ENCODE assay signal across 12 cellular contexts in the genomic region with DNA sequence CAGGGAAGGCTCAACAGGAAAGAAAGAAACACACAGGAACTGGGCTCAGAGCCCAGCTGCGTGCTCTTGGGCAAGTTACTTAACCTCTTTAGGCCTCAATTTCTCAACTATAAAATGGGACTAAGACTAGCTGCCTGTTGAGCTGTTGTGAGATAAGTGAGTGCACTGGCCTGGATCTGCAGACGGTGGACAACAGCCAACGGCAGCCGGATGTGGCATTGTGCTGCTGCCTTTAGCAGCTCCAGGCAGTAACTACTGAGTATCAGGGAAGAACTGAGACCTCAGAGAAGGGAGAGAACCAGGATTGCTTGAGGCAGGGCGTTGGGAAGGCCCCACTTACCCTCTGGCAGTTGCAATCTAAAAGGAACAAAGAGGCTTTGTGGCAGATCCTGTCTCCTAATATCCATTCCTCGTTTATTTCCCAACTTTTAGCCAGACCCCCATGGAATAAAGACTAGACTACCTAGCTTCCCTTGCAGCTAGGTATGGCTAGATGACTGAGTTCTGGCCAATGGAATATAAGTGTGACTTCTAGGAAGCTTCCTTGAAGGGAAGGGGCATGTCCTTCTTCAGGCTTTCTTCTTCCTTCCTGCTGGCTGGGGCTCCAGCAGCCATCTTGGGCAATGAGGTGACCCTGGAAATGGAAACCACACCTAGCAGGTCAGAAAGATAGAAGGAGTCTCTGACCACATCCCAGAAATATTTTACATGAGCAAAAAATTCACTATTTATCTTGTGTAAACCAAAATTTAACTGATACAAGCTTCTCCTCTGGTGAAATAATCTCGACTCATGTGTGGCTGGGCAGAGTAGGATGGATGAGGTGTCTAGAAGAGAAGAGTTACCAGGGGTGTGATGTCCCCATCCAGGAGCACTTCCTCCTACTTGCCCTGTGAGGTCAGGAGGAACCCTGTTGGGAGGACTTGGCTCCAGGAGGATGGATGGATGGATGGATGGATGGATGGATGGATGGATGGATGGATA.
A peak's percentile ranks its signal among the peaks of the same experiment; 100 is the strongest.
DNase-seq lines count a peak whose midpoint lies in the region; ATAC-seq and TF ChIP-seq lines count a peak whose summit lies in the region.
"Had no signal": no experiment of that assay in that cellular context is flagged by ENCODE, and none has a peak within 500 bp of the region (broad histone marks: within the 10 kb centered on the region; RNA-seq: fewer than 3 reads in every experiment).

No MANE protein-coding gene starts in this region.

- H3K9me3 ChIP-seq in BLaER1 treated with 17β-estradiol and CSF1 and Interleukin-3, amounts not matched to agents 10 nM and 100 nM (replicated peaks in 1 of 11), result peaks cover 0 to 11% (median 10%) of the 10 kb centered on the region in 11 experiments; a peak in 15 of 22 replicates
- no peaks in the 10 kb centered on the region for H3K9me3 ChIP-seq in gastroesophageal sphincter
- no peaks in the 10 kb centered on the region for H3K9me3 ChIP-seq in trophoblast cell (ENCODE audit: insufficient read depth, low read depth, low read length)

- peak overlapping the region; percentile 80 for H2BK12ac ChIP-seq in trophoblast cell (ENCODE audit: low read length)

- H2AFZ ChIP-seq in trophoblast cell (ENCODE audit: insufficient read depth, low read length, poor library complexity), result peak overlapping the region; percentile 37

- no peak overlapping the region for H4K12ac ChIP-seq in trophoblast cell (ENCODE audit: low read depth, low read length)

- H3K27ac ChIP-seq in BLaER1 treated with 17β-estradiol and CSF1 and Interleukin-3, amounts not matched to agents 10 nM and 100 nM, result peak overlapping the region; percentile 50 to 98 (median 83); a peak in 21 of 22 replicates
- H3K27ac ChIP-seq in RWPE1, result peak overlapping the region; percentile 97
- H3K27ac ChIP-seq in gastroesophageal sphincter, result peak overlapping the region in 3 of 4 donors; percentile 77 to 84 (median 78)
- H3K27ac ChIP-seq in trophoblast cell (ENCODE audit: low read depth, low read length), result peak overlapping the region; percentile 89
- H3K27ac ChIP-seq: WERI-Rb-1 had no signal

- TF ChIP-seq CTCF in RWPE1 (conservative IDR thresholded peaks at IDR 0.05; ENCODE audit: low read depth) (no peak), gastroesophageal sphincter (IDR thresholded peaks at IDR 0.05) (no peak)

- peak overlapping the region; percentile 74 for H4K91ac ChIP-seq in trophoblast cell (ENCODE audit: low read depth, low read length)

- H3K36me3 ChIP-seq in BLaER1 treated with 17β-estradiol and CSF1 and Interleukin-3, amounts not matched to agents 10 nM and 100 nM, result no peaks in the 10 kb centered on the region; a peak in 1 of 22 replicates
- no peaks in the 10 kb centered on the region for H3K36me3 ChIP-seq in gastroesophageal sphincter
- no peaks in the 10 kb centered on the region for H3K36me3 ChIP-seq in trophoblast cell (ENCODE audit: control insufficient read depth in 1 of 2, insufficient read depth in 2 of 2, low read length in 2 of 2)
- H3K36me3 ChIP-seq: WERI-Rb-1 had no signal

- DNase-seq in RWPE1 (ENCODE audit: low spot score), result no peak
- no peak for DNase-seq in trophoblast cell
- DNase-seq in NCI-H524 treated with DMSO at 0.1 percent for 48 hours (lab: John Stamatoyannopoulos, UW), result no peak
- DNase-seq in pons (ENCODE audit: low spot score), result no peak
- DNase-seq in HK-2 (ENCODE audit: unreplicated experiment), result no peak
- DNase-seq in NCI-H526 (lab: John Stamatoyannopoulos, UW), result no peak
- DNase-seq: activated naive CD8-positive, alpha-beta T cell treated with anti-CD3 and anti-CD28 coated beads for 36 hours; C1 segment of cervical spinal cord; H9; WERI-Rb-1 had no signal

- no peaks in the 10 kb centered on the region for H3K79me2 ChIP-seq in trophoblast cell (ENCODE audit: control insufficient read depth, insufficient read depth, low read length, poor library complexity)

- peak overlapping the region; percentile 71 for H2BK5ac ChIP-seq in trophoblast cell (ENCODE audit: low read depth, low read length, poor library complexity)

- CTCF ChIA-PET in RWPE1 (lab: Yijun Ruan, JAX), result interaction anchor here (0.6 kb wide), 4 partner anchors 15 to 468 kb away, joined by 3 to 4 read pairs (median 3); no protein-coding TSS in a partner anchor

- WGBS in gastroesophageal sphincter (ENCODE audit: low coverage in 1 of 2), 2 donors, result 69 to 79% methylated on average over 3 to 4 of the region's 7 CpGs
- WGBS in trophoblast cell (ENCODE audit: extremely low coverage, insufficient coverage, insufficient read length), result no CpG with 5 or more reads among the region's 7 CpGs

- POLR2A ChIA-PET in RWPE1 (lab: Yijun Ruan, JAX; ENCODE audit: low non-redundant PET), result no interaction called here

- no peak for ATAC-seq in gastroesophageal sphincter

- H3K14ac ChIP-seq in trophoblast cell (ENCODE audit: low read length), result peak overlapping the region; percentile 55

- H4K20me1 ChIP-seq in BLaER1 treated with 17β-estradiol and CSF1 and Interleukin-3, amounts not matched to agents 10 nM and 100 nM, result no peaks in the 10 kb centered on the region

- H3K23ac ChIP-seq in trophoblast cell (ENCODE audit: low read length), result no peak overlapping the region

- peak overlapping the region; percentile 76 to 96 (median 83) for H3K4me2 ChIP-seq in BLaER1 treated with 17β-estradiol and CSF1 and Interleukin-3, amounts not matched to agents 10 nM and 100 nM
- no peak overlapping the region for H3K4me2 ChIP-seq in trophoblast cell (ENCODE audit: low read length)

- H3K9ac ChIP-seq in BLaER1 treated with 17β-estradiol and CSF1 and Interleukin-3, amounts not matched to agents 10 nM and 100 nM, result peak overlapping the region; percentile 51 to 94 (median 73); a peak in 20 of 22 replicates
- no peak overlapping the region for H3K9ac ChIP-seq in trophoblast cell (ENCODE audit: low read length)

- TF ChIP-seq POLR2A in gastroesophageal sphincter (IDR thresholded peaks at IDR 0.05), result no peak

- peak overlapping the region; percentile 14 for H4K8ac ChIP-seq in trophoblast cell (ENCODE audit: low read depth, low read length)

- no peaks in the 10 kb centered on the region for H3K27me3 ChIP-seq in BLaER1 treated with 17β-estradiol and CSF1 and Interleukin-3, amounts not matched to agents 10 nM and 100 nM
- no peaks in the 10 kb centered on the region for H3K27me3 ChIP-seq in gastroesophageal sphincter
- H3K27me3 ChIP-seq in trophoblast cell (ENCODE audit: insufficient read depth, low read length), result no peaks in the 10 kb centered on the region

- peak overlapping the region; percentile 65 for H2BK120ac ChIP-seq in trophoblast cell (ENCODE audit: insufficient read depth, low read length, poor library complexity)

- TF ChIP-seq EP300 in gastroesophageal sphincter (IDR thresholded peaks at IDR 0.05), result no peak

- H2AK5ac ChIP-seq in trophoblast cell (ENCODE audit: low read length), result peak overlapping the region; percentile 59

- H3K4me1 ChIP-seq in BLaER1 treated with 17β-estradiol and CSF1 and Interleukin-3, amounts not matched to agents 10 nM and 100 nM, result peaks cover 62 to 99% (median 86%) of the 10 kb centered on the region in 10 experiments
- H3K4me1 ChIP-seq in gastroesophageal sphincter (peaks cover 0 to 69% (median 27%) of the 10 kb centered on the region in 3 donors), trophoblast cell (ENCODE audit: control insufficient read depth in 1 of 2, insufficient read depth in 2 of 2, low read length in 2 of 2) (peaks cover 36 to 48% of the 10 kb centered on the region in 2 experiments)

- H3K18ac ChIP-seq in trophoblast cell (ENCODE audit: low read length), result peak overlapping the region; percentile 42

- peak overlapping the region in 3 of 10 experiments; percentile 5 to 56 (median 49); a peak in 7 of 20 replicates for H3K4me3 ChIP-seq in BLaER1 treated with 17β-estradiol and CSF1 and Interleukin-3, amounts not matched to agents 10 nM and 100 nM
- no peak overlapping the region for H3K4me3 ChIP-seq in gastroesophageal sphincter
- H3K4me3 ChIP-seq in trophoblast cell (ENCODE audit: low read depth, low read length), result no peak overlapping the region

- peaks cover 35% of the 10 kb centered on the region for H3K79me1 ChIP-seq in trophoblast cell (ENCODE audit: low read length)

- H3K4ac ChIP-seq in trophoblast cell (ENCODE audit: low read depth, low read length), result peak overlapping the region; percentile 16
